In genomic region chr14:20809917-20810316, GRCh38 we compare ENCODE assay signal across 26 cellular contexts. TPM values are rescaled to one million over a fixed set of nuclear protein-coding genes. Genes with fewer than 3 reads are reported as not detected.
"Had no signal": no experiment of that assay in that cellular context is flagged by ENCODE, and none has a peak within 500 bp of the region (broad histone marks: within the 10 kb centered on the region; RNA-seq: fewer than 3 reads in every experiment).

No MANE protein-coding gene starts in this region.

- H3K36me3 Mint-ChIP-seq: activated CD4-positive, alpha-beta memory T cell treated with anti-CD3 and anti-CD28 coated beads for 36 hours; naive thymus-derived CD4-positive, alpha-beta T cell; stimulated activated naive B cell treated with anti-CD40 and anti-IgM and Interleukin-4, amounts not matched to agents 10 μg/mL and 1 μg/mL and 100 μg/mL, for 72 hours had no signal

- H3K9me3 ChIP-seq: left lung, sigmoid colon, testis, vagina had no signal

- H3K4me1 Mint-ChIP-seq: activated naive CD8-positive, alpha-beta T cell treated with anti-CD3 and anti-CD28 coated beads, Interleukin-2, amount 50 U/mL, for 24 hours; naive thymus-derived CD4-positive, alpha-beta T cell had no signal

- H3K4me3 ChIP-seq: left lung, lung, sigmoid colon, smooth muscle cell, testis, vagina had no signal

- H3K27ac Mint-ChIP-seq: activated CD4-positive, alpha-beta memory T cell treated with anti-CD3 and anti-CD28 coated beads for 36 hours; activated naive CD8-positive, alpha-beta T cell treated with anti-CD3 and anti-CD28 coated beads, Interleukin-2, amount 50 U/mL, for 24 hours; activated T-helper 1 cell treated with anti-CD3 and anti-CD28 coated beads, Interleukin-12 subunit alpha, Interleukin-12 subunit beta, Interleukin-2, Interleukin-4 antibody, amounts not matched to agents 30 ng/mL and 10 ng/mL and 1 ng/mL, durations not matched to agents 14 hours and 24 hours and 36 hours; naive thymus-derived CD4-positive, alpha-beta T cell; stimulated activated naive B cell treated with anti-CD40 and anti-IgM and Interleukin-4, amounts not matched to agents 10 μg/mL and 1 μg/mL and 100 μg/mL, for 72 hours had no signal

- H3K4me1 ChIP-seq: sigmoid colon, testis, vagina had no signal

- ATAC-seq: activated naive CD8-positive, alpha-beta T cell treated with anti-CD3 and anti-CD28 coated beads, Interleukin-2, amount 50 U/mL, for 24 hours; left lung; naive thymus-derived CD4-positive, alpha-beta T cell had no signal

- H3K4me3 Mint-ChIP-seq: activated CD4-positive, alpha-beta memory T cell treated with anti-CD3 and anti-CD28 coated beads for 36 hours; activated naive CD8-positive, alpha-beta T cell treated with anti-CD3 and anti-CD28 coated beads, Interleukin-2, amount 50 U/mL, for 24 hours; activated T-helper 1 cell treated with anti-CD3 and anti-CD28 coated beads, Interleukin-12 subunit alpha, Interleukin-12 subunit beta, Interleukin-2, Interleukin-4 antibody, amounts not matched to agents 30 ng/mL and 10 ng/mL and 1 ng/mL, durations not matched to agents 14 hours and 24 hours and 36 hours; naive thymus-derived CD4-positive, alpha-beta T cell; neural crest cell; stimulated activated naive B cell treated with anti-CD40 and anti-IgM and Interleukin-4, amounts not matched to agents 10 μg/mL and 1 μg/mL and 100 μg/mL, for 72 hours had no signal

- DNase-seq: activated CD4-positive, alpha-beta memory T cell treated with anti-CD3 and anti-CD28 coated beads for 36 hours; activated CD4-positive, alpha-beta T cell treated with anti-CD3 and anti-CD28 coated beads for 48 hours; activated gamma-delta T cell; activated naive CD4-positive, alpha-beta T cell treated with anti-CD3 and anti-CD28 coated beads, Interleukin-2, amount 50 U/mL, for 16 hours; activated naive CD8-positive, alpha-beta T cell treated with anti-CD3 and anti-CD28 coated beads, Interleukin-2, amount 50 U/mL, for 24 hours; effector CD4-positive, alpha-beta T cell; foreskin melanocyte; kidney glomerular epithelial cell; left lung; naive thymus-derived CD4-positive, alpha-beta T cell; sigmoid colon; stimulated activated CD4-positive, alpha-beta T cell treated with anti-CD3 and anti-CD28 coated beads, Interleukin-15, amount 100 ng/mL, for 24 hours; stimulated activated naive B cell treated with anti-CD40 and anti-IgM and Interleukin-4, amounts not matched to agents 10 μg/mL and 1 μg/mL and 100 μg/mL, for 72 hours; testis; trophoblast cell had no signal

- H3K27ac ChIP-seq: left lung, sigmoid colon, testis, vagina had no signal

- H3K27me3 ChIP-seq: left lung, sigmoid colon, testis, vagina had no signal

- H3K9me3 Mint-ChIP-seq: activated CD4-positive, alpha-beta memory T cell treated with anti-CD3 and anti-CD28 coated beads for 36 hours; activated naive CD8-positive, alpha-beta T cell treated with anti-CD3 and anti-CD28 coated beads, Interleukin-2, amount 50 U/mL, for 24 hours; activated T-helper 1 cell treated with anti-CD3 and anti-CD28 coated beads, Interleukin-12 subunit alpha, Interleukin-12 subunit beta, Interleukin-2, Interleukin-4 antibody, amounts not matched to agents 30 ng/mL and 10 ng/mL and 1 ng/mL, durations not matched to agents 14 hours and 24 hours and 36 hours; naive thymus-derived CD4-positive, alpha-beta T cell; neural crest cell; stimulated activated naive B cell treated with anti-CD40 and anti-IgM and Interleukin-4, amounts not matched to agents 10 μg/mL and 1 μg/mL and 100 μg/mL, for 72 hours had no signal

- H3K27me3 Mint-ChIP-seq: activated naive CD8-positive, alpha-beta T cell treated with anti-CD3 and anti-CD28 coated beads, Interleukin-2, amount 50 U/mL, for 24 hours had no signal

- H3K36me3 ChIP-seq: left lung, sigmoid colon, vagina had no signal

RNA-seq across cellular contexts. Expression of gene RNASE1, which starts 7.3 kb away (rescaled TPM):
- total RNA-seq: activated CD4-positive, alpha-beta memory T cell treated with anti-CD3 and anti-CD28 coated beads for 36 hours; activated T-helper 1 cell treated with anti-CD3 and anti-CD28 coated beads, Interleukin-12 subunit alpha, Interleukin-12 subunit beta, Interleukin-2, Interleukin-4 antibody, amounts not matched to agents 30 ng/mL and 10 ng/mL and 1 ng/mL, durations not matched to agents 14 hours and 24 hours and 36 hours; renal cortical epithelial cell had no signal
- polyA plus RNA-seq: naive thymus-derived CD4-positive, alpha-beta T cell had no signal

RNA-seq across cellular contexts. Expression of gene RNASE6, which starts 28.8 kb away (rescaled TPM):
- total RNA-seq: chondrocyte, renal cortical epithelial cell had no signal
- polyA plus RNA-seq: smooth muscle cell had no signal

RNA-seq across cellular contexts. Expression of gene EDDM3B, which starts 41.7 kb away (rescaled TPM):
- total RNA-seq: activated CD4-positive, alpha-beta memory T cell treated with anti-CD3 and anti-CD28 coated beads for 36 hours; activated T-helper 1 cell treated with anti-CD3 and anti-CD28 coated beads, Interleukin-12 subunit alpha, Interleukin-12 subunit beta, Interleukin-2, Interleukin-4 antibody, amounts not matched to agents 30 ng/mL and 10 ng/mL and 1 ng/mL, durations not matched to agents 14 hours and 24 hours and 36 hours; chondrocyte; left lung; lung; mesenteric fat pad; naive thymus-derived CD4-positive, alpha-beta T cell; neural crest cell; omental fat pad; posterior vena cava; renal cortical epithelial cell; sigmoid colon; smooth muscle cell; testis; vagina had no signal
- polyA plus RNA-seq: esophagus; naive thymus-derived CD4-positive, alpha-beta T cell; sigmoid colon; smooth muscle cell had no signal
